Comparison of ENCODE assay signal across 24 cellular contexts in genomic region chr2:225693259-225693658, GRCh38.
"Had no signal": no experiment of that assay in that cellular context is flagged by ENCODE, and none has a peak within 500 bp of the region (broad histone marks: within the 10 kb centered on the region; RNA-seq: fewer than 3 reads in every experiment).

No MANE protein-coding gene starts in this region.

- H3K4me1 ChIP-seq: heart left ventricle, parathyroid adenoma, psoas muscle, suprapubic skin, tibial artery had no signal

- H3K36me3 ChIP-seq: heart left ventricle, suprapubic skin, tibial artery had no signal

- DNase-seq: activated B cell treated with CpG ODN at 0.5 μM for 24 hours; activated CD4-positive, alpha-beta T cell treated with anti-CD3 and anti-CD28 coated beads, Interleukin-2, amount 50 U/mL, for 1 hour; activated CD8-positive, alpha-beta T cell treated with anti-CD3 and anti-CD28 coated beads for 36 hours; activated gamma-delta T cell treated with Interleukin-2 at 50 U/mL for 16 hours; activated naive CD4-positive, alpha-beta T cell treated with anti-CD3 and anti-CD28 coated beads, Interleukin-2, amount 50 U/mL, for 16 hours; activated naive CD8-positive, alpha-beta T cell treated with anti-CD3 and anti-CD28 coated beads, Interleukin-2, amount 50 U/mL, for 24 hours; activated T-cell treated with anti-CD3 and anti-CD28 coated beads, Interleukin-2, amount 50 U/mL, for 4 hours; amygdala; central memory CD4-positive, alpha-beta T cell; heart left ventricle; hypothalamus; naive thymus-derived CD8-positive, alpha-beta T cell; occipital lobe; psoas muscle; stimulated activated CD4-positive, alpha-beta T cell treated with anti-CD3 and anti-CD28 coated beads, Interleukin-15, amount 100 ng/mL, for 24 hours; stimulated activated CD4-positive, alpha-beta T cell treated with anti-CD3 and anti-CD28 coated beads, Interleukin-2, amount 100 ng/mL, for 24 hours; stimulated activated naive CD4-positive, alpha-beta T cell; T-helper 17 cell; tibial artery had no signal

- H3K79me2 ChIP-seq: parathyroid adenoma had no signal

- H3K9me3 ChIP-seq: heart left ventricle, psoas muscle, suprapubic skin, tibial artery had no signal

- H3K9ac ChIP-seq: parathyroid adenoma had no signal

- H3K4me2 ChIP-seq: smooth muscle cell had no signal

- H3K27me3 ChIP-seq: heart left ventricle, suprapubic skin, tibial artery had no signal

- H2AFZ ChIP-seq: parathyroid adenoma had no signal

- ATAC-seq: activated CD8-positive, alpha-beta T cell treated with anti-CD3 and anti-CD28 coated beads for 36 hours; activated naive CD8-positive, alpha-beta T cell treated with anti-CD3 and anti-CD28 coated beads, Interleukin-2, amount 50 U/mL, for 24 hours; activated T-cell treated with anti-CD3 and anti-CD28 coated beads, Interleukin-2, amount 50 U/mL, for 4 hours; activated T-helper 17 cell treated with anti-CD3 and anti-CD28 coated beads, Interleukin-2, amount 50 U/mL, for 72 hours; esophagus mucosa; heart left ventricle; naive thymus-derived CD8-positive, alpha-beta T cell; psoas muscle; T-helper 17 cell had no signal

- H3K4me3 ChIP-seq: heart left ventricle, psoas muscle, smooth muscle cell, suprapubic skin, tibial artery had no signal

- H3K27ac ChIP-seq: heart left ventricle, parathyroid adenoma, psoas muscle, suprapubic skin, tibial artery had no signal
